ENCODE assay signal across 8 cellular contexts in genomic region chr19:55088021-55088451, GRCh38. TPM values are rescaled to one million over a fixed set of nuclear protein-coding genes. Genes with fewer than 3 reads are reported as not detected.
DNase-seq lines count a peak whose midpoint lies in the region; ATAC-seq and TF ChIP-seq lines count a peak whose summit lies in the region.
"Had no signal": no experiment of that assay in that cellular context is flagged by ENCODE, and none has a peak within 500 bp of the region (broad histone marks: within the 10 kb centered on the region; RNA-seq: fewer than 3 reads in every experiment).

No MANE protein-coding gene starts in this region.

- no peaks in the 10 kb centered on the region for H3K9me3 ChIP-seq in CD4-positive, alpha-beta memory T cell (ENCODE audit: control insufficient read depth in 1 of 2, low read length in 2 of 2)
- H3K9me3 ChIP-seq in HUES64 (ENCODE audit: insufficient read depth, low read depth, low read length) = no peaks in the 10 kb centered on the region

- no peak overlapping the region for H3K4me3 ChIP-seq in CD4-positive, alpha-beta memory T cell (ENCODE audit: low read length in 2 of 2)
- H3K4me3 ChIP-seq in HUES64 (ENCODE audit: low read length) = peak overlapping the region; percentile 65

- no peak for TF ChIP-seq CTCF in osteocyte (IDR thresholded peaks at IDR 0.05)

- peaks cover 12 to 35% (median 18%) of the 10 kb centered on the region in 4 donors for H3K4me1 Mint-ChIP-seq in CD4-positive, alpha-beta memory T cell
- peaks cover 29% of the 10 kb centered on the region for H3K4me1 Mint-ChIP-seq in osteocyte (ENCODE audit: unreplicated experiment)

- POLR2A ChIA-PET in CD4-positive, alpha-beta memory T cell (lab: Charles Lee; ENCODE audit: partially characterized antibody) = interaction anchor here (2.9 kb wide), 1 partner anchor 30 kb away, joined by 12 read pairs; the partner anchor contains the start of gene PPP1R12C

- H3K27me3 ChIP-seq in CD4-positive, alpha-beta memory T cell (ENCODE audit: insufficient read depth, low read length) = peaks cover 12% of the 10 kb centered on the region
- peaks cover 31% of the 10 kb centered on the region for H3K27me3 ChIP-seq in HUES64 (ENCODE audit: insufficient read depth, low read length)

- peaks cover 22% of the 10 kb centered on the region for H3K4me1 ChIP-seq in CD4-positive, alpha-beta memory T cell (ENCODE audit: insufficient read depth, low read length)
- H3K4me1 ChIP-seq in HUES64 (ENCODE audit: insufficient read depth, low read length) = peaks cover 18% of the 10 kb centered on the region

- CTCF ChIA-PET in CD4-positive, alpha-beta memory T cell (lab: Charles Lee; ENCODE audit: partially characterized antibody) = interaction anchor here (0.6 to 2.6 kb wide), 14 partner anchors 8 to 545 kb away, joined by 3 to 11 read pairs (median 4); partner anchors contain the start of gene RDH13

- WGBS in HUES64 = 76% methylated on average over 12 of the region's 12 CpGs

- H3K27ac ChIP-seq in CD4-positive, alpha-beta memory T cell (ENCODE audit: low read depth, low read length) = no peak overlapping the region
- H3K27ac ChIP-seq in HUES64 (ENCODE audit: low read depth, low read length) (no peak overlapping the region), epithelial cell of prostate (peak overlapping the region; percentile 32)

- no peak for DNase-seq in CD4-positive, alpha-beta memory T cell
- no peak for DNase-seq in epithelial cell of prostate (ENCODE audit: low read depth, low spot score)
- DNase-seq in osteocyte (ENCODE audit: extremely low spot score, unreplicated experiment) = no peak
- no peak for DNase-seq in hypothalamus (lab: John Stamatoyannopoulos, UW)
- DNase-seq: SIG-M5 had no signal

- peak overlapping the region; percentile 63; the same call in 1 of the 2 replicates for H3K9ac ChIP-seq in HUES64 (ENCODE audit: low read depth, low read length)

- ATAC-seq in HG03354 (IDR thresholded peaks at IDR 0.05; ENCODE audit: poor library complexity, severe bottlenecking, unreplicated experiment) (no peak), HG03139 (IDR thresholded peaks at IDR 0.05; ENCODE audit: unreplicated experiment) (no peak)

- peaks cover 11% of the 10 kb centered on the region in 2 donors for H3K36me3 Mint-ChIP-seq in CD4-positive, alpha-beta memory T cell
- peaks cover 7% of the 10 kb centered on the region for H3K36me3 Mint-ChIP-seq in osteocyte (ENCODE audit: unreplicated experiment)

- peaks cover 24 to 41% of the 10 kb centered on the region in 2 donors for H3K27me3 Mint-ChIP-seq in CD4-positive, alpha-beta memory T cell
- H3K27me3 Mint-ChIP-seq in osteocyte (ENCODE audit: unreplicated experiment) = peaks cover 22% of the 10 kb centered on the region

- peaks cover 0 to 2% (median 0%) of the 10 kb centered on the region in 8 donors for H3K9me3 Mint-ChIP-seq in CD4-positive, alpha-beta memory T cell
- H3K9me3 Mint-ChIP-seq in osteocyte (ENCODE audit: unreplicated experiment) = no peaks in the 10 kb centered on the region

- peak overlapping the region in 3 of 7 donors; percentile 6 to 75 (median 68) for H3K27ac Mint-ChIP-seq in CD4-positive, alpha-beta memory T cell
- H3K27ac Mint-ChIP-seq in osteocyte (ENCODE audit: unreplicated experiment) = peak overlapping the region; percentile 91

- intact Hi-C loops in CD4-positive, alpha-beta memory T cell (cut with micrococcal nuclease) = loop anchor here (2.0 kb wide), 1 partner anchor 29 kb away; the partner anchor contains the start of gene PPP1R12C

- H3K36me3 ChIP-seq in CD4-positive, alpha-beta memory T cell (ENCODE audit: insufficient read depth, low read length) = no peaks in the 10 kb centered on the region
- peaks cover 7% of the 10 kb centered on the region for H3K36me3 ChIP-seq in HUES64 (ENCODE audit: insufficient read depth, low read length)

- peak overlapping the region; percentile 21 to 89 (median 72) for H3K4me3 Mint-ChIP-seq in CD4-positive, alpha-beta memory T cell
- peak overlapping the region; percentile 86 for H3K4me3 Mint-ChIP-seq in osteocyte (ENCODE audit: unreplicated experiment)

RNA-seq across cellular contexts. Expression of gene EPS8L1, which starts 12.4 kb away (rescaled TPM):
- 1 to 10 TPM; 1.6 to 2.2 TPM for total RNA-seq in CD4-positive, alpha-beta memory T cell
- under 1 TPM; 0.45 to 0.49 TPM for polyA plus RNA-seq in CD4-positive, alpha-beta memory T cell
- 10.8 TPM for polyA plus RNA-seq in HUES64 (2013, experiment 1 of 2)
- 17.1 TPM for polyA plus RNA-seq in HUES64 (2013, experiment 2 of 2)
- total RNA-seq in osteocyte = 4.5 and 7.0 TPM in 2 replicates

RNA-seq across cellular contexts. Expression of gene RDH13, which starts 25.1 kb away (rescaled TPM):
- 10 to 100 TPM; 23.9 to 27.4 TPM for total RNA-seq in CD4-positive, alpha-beta memory T cell
- polyA plus RNA-seq in CD4-positive, alpha-beta memory T cell = 10 to 100 TPM in 1 of 2 donors, 1 to 10 TPM in 1; 3.3 to 15.6 TPM
- 7.5 TPM for polyA plus RNA-seq in HUES64 (2013, experiment 1 of 2)
- polyA plus RNA-seq in HUES64 (2013, experiment 2 of 2) = 6.0 TPM
- 13.0 and 15.1 TPM in 2 replicates for total RNA-seq in osteocyte

RNA-seq across cellular contexts. Expression of gene PPP1R12C, which starts 29.4 kb away (rescaled TPM):
- total RNA-seq in CD4-positive, alpha-beta memory T cell = 100 to 1,000 TPM; 165 TPM
- 1 to 10 TPM; 1.4 to 9.5 TPM for polyA plus RNA-seq in CD4-positive, alpha-beta memory T cell
- 43.7 TPM for polyA plus RNA-seq in HUES64 (2013, experiment 1 of 2)
- polyA plus RNA-seq in HUES64 (2013, experiment 2 of 2) = 34.3 TPM
- total RNA-seq in osteocyte = 123 and 135 TPM in 2 replicates

RNA-seq across cellular contexts. Expression of gene GP6, which starts 50.0 kb away (rescaled TPM):
- total RNA-seq in CD4-positive, alpha-beta memory T cell = under 1 TPM; 0.33 to 0.52 TPM
- polyA plus RNA-seq in CD4-positive, alpha-beta memory T cell = not detected
- 0.10 TPM for polyA plus RNA-seq in HUES64 (2013, experiment 1 of 2)
- not detected for polyA plus RNA-seq in HUES64 (2013, experiment 2 of 2)
- total RNA-seq in osteocyte = 0.32 TPM in 1 of 2 replicates, not detected in the other
